Comparison of ENCODE assay signal across 20 cellular contexts in genomic region chr1:229282295-229282823, GRCh38. TPM values are rescaled to one million over a fixed set of nuclear protein-coding genes. Genes with fewer than 3 reads are reported as not detected.
DNase-seq lines count a peak whose midpoint lies in the region; ATAC-seq, FAIRE-seq and TF ChIP-seq lines count a peak whose summit lies in the region.
"Had no signal": no experiment of that assay in that cellular context is flagged by ENCODE, and none has a peak within 500 bp of the region (broad histone marks: within the 10 kb centered on the region; RNA-seq: fewer than 3 reads in every experiment).

No MANE protein-coding gene starts in this region.

- H4K20me1 ChIP-seq in K562 (replicated peaks; ENCODE audit: control insufficient read depth, insufficient read depth, low read length), result peaks cover 7% of the 10 kb centered on the region

- no peak overlapping the region for H2AFZ ChIP-seq in K562 (ENCODE audit: low read depth, low read length)

- peak overlapping the region; percentile 40 for H3K27ac Mint-ChIP-seq in Caco-2 (ENCODE audit: unreplicated experiment)
- H3K27ac Mint-ChIP-seq in progenitor cell of endocrine pancreas, result peak overlapping the region; percentile 29
- H3K27ac Mint-ChIP-seq: CD4-positive, CD25-positive, alpha-beta regulatory T cell had no signal

- H3K9me3 Mint-ChIP-seq in Caco-2 (ENCODE audit: unreplicated experiment) (no peaks in the 10 kb centered on the region), progenitor cell of endocrine pancreas (ENCODE audit: low read depth) (no peaks in the 10 kb centered on the region)

- peaks cover 84% of the 10 kb centered on the region for H3K79me2 ChIP-seq in K562 (ENCODE audit: control insufficient read depth, insufficient read depth, low read length)

- H3K9ac ChIP-seq in K562 (ENCODE audit: insufficient read depth in 1 of 2, low read depth in 2 of 2, low read length in 2 of 2), result no peak overlapping the region
- H3K9ac ChIP-seq: BLaER1, KMS-11 had no signal

- no peak for TF ChIP-seq POLR2A in K562 (conservative IDR thresholded peaks at IDR 0.05)

- peak; percentile 26 for FAIRE-seq in GM19239 (lab: Jason Lieb, UNC)
- FAIRE-seq in K562 (lab: Jason Lieb, UNC), result no peak
- FAIRE-seq: H1 had no signal

- TF ChIP-seq CTCF in Caco-2 (IDR thresholded peaks at IDR 0.05; ENCODE audit: insufficient read depth in 1 of 2, low read depth in 1 of 2, low read length in 1 of 2, severe bottlenecking in 1 of 2, unreplicated experiment in 1 of 2), result no peak
- no peak for TF ChIP-seq CTCF in K562 (IDR thresholded peaks at IDR 0.05 in 2 of 3, conservative IDR thresholded peaks at IDR 0.05 in 1 of 3; ENCODE audit: insufficient read depth in 2 of 3, low read depth in 1 of 3, low read length in 3 of 3)
- TF ChIP-seq CTCF in progenitor cell of endocrine pancreas (IDR thresholded peaks at IDR 0.05; ENCODE audit: unreplicated experiment), result no peak

- H3K4me1 Mint-ChIP-seq in Caco-2 (ENCODE audit: low read depth, unreplicated experiment) (peaks cover 44% of the 10 kb centered on the region), progenitor cell of endocrine pancreas (ENCODE audit: low read depth) (peaks cover 29% of the 10 kb centered on the region)

- 86% methylated on average over 1 of the region's 1 CpG for WGBS in K562 (ENCODE audit: insufficient coverage, low coverage, missing lambda C conversion rate)

- no peak overlapping the region for H3K27ac ChIP-seq in K562 (ENCODE audit: extremely low read depth, low read depth, low read length)
- H3K27ac ChIP-seq: BLaER1, KMS-11, SJSA1 had no signal

- ATAC-seq in K562 (no peak), GM18519 (IDR thresholded peaks at IDR 0.05; ENCODE audit: low FRiP score, unreplicated experiment) (no peak), HG03571 (IDR thresholded peaks at IDR 0.05; ENCODE audit: unreplicated experiment) (no peak)

- no peak for TF ChIP-seq RAD21 in K562 (CRISPR knock-in tag; conservative IDR thresholded peaks at IDR 0.05 in 1 of 2, IDR thresholded peaks at IDR 0.05 in 1 of 2)

- no peak overlapping the region for H3K4me3 ChIP-seq in Caco-2 (ENCODE audit: low read depth, low read length)
- H3K4me3 ChIP-seq in K562, result no peak overlapping the region
- H3K4me3 ChIP-seq: BLaER1, SJSA1 had no signal

- H3K4me2 ChIP-seq in K562 (ENCODE audit: insufficient read depth, low read length), result no peak overlapping the region
- H3K4me2 ChIP-seq: BLaER1, KMS-11 had no signal

- H3K27me3 Mint-ChIP-seq in Caco-2 (ENCODE audit: insufficient read depth, unreplicated experiment), result no peaks in the 10 kb centered on the region
- no peaks in the 10 kb centered on the region for H3K27me3 Mint-ChIP-seq in progenitor cell of endocrine pancreas
- H3K27me3 Mint-ChIP-seq: CD4-positive, CD25-positive, alpha-beta regulatory T cell had no signal

- peaks cover 2% of the 10 kb centered on the region; the same call in 1 of the 2 replicates for H3K36me3 ChIP-seq in Caco-2 (ENCODE audit: control insufficient read depth, insufficient read depth, low read length)
- peaks cover 1% of the 10 kb centered on the region; the same call in 1 of the 3 replicates for H3K36me3 ChIP-seq in K562 (ENCODE audit: control insufficient read depth, insufficient read depth, low read length)
- H3K36me3 ChIP-seq: BLaER1, SJSA1 had no signal

- CTCF ChIA-PET in Caco-2 (lab: Charles Lee), result no interaction called here
- CTCF ChIA-PET in K562 (lab: Yijun Ruan, JAX; ENCODE audit: low intra/inter-chr PET ratio), result no interaction called here

- H3K27me3 ChIP-seq in Caco-2 (replicated peaks; ENCODE audit: control insufficient read depth, insufficient read depth, low read length), result no peaks in the 10 kb centered on the region
- H3K27me3 ChIP-seq in K562 (ENCODE audit: control insufficient read depth in 2 of 2, insufficient read depth in 2 of 2, low read length in 2 of 2), result no peaks in the 10 kb centered on the region
- H3K27me3 ChIP-seq: BLaER1, SJSA1 had no signal

- peaks cover 25% of the 10 kb centered on the region for H3K4me1 ChIP-seq in Caco-2
- H3K4me1 ChIP-seq in K562 (replicated peaks in 1 of 2; ENCODE audit: control insufficient read depth in 2 of 2, insufficient read depth in 2 of 2, low read length in 2 of 2), result peaks cover 7 to 36% of the 10 kb centered on the region in 2 experiments
- H3K4me1 ChIP-seq: BLaER1 had no signal

- H3K9me1 ChIP-seq in K562 (ENCODE audit: control insufficient read depth, insufficient read depth, low read length), result no peaks in the 10 kb centered on the region

- DNase-seq in Caco-2, result no peak
- DNase-seq in GM19239 (ENCODE audit: insufficient read length, low spot score), result no peak
- DNase-seq in K562 (ENCODE audit: extremely low read depth in 1 of 4, low spot score in 3 of 4), result no peak
- no peak for DNase-seq in progenitor cell of endocrine pancreas (ENCODE audit: low spot score, unreplicated experiment)
- no peak for DNase-seq in glomerular visceral epithelial cell (ENCODE audit: extremely low spot score)
- DNase-seq: CD4-positive, CD25-positive, alpha-beta regulatory T cell; DMS53; MM.1S; NCI-H2029; NCI-H446; NCI-H524 treated with DMSO at 0.1 percent for 48 hours; NCI-H82; Right ventricle myocardium superior; RPMI8226 had no signal

- H3K9me3 ChIP-seq in Caco-2 (no peaks in the 10 kb centered on the region), K562 (replicated peaks; ENCODE audit: control insufficient read depth, insufficient read depth, low read depth, low read length) (no peaks in the 10 kb centered on the region)
- H3K9me3 ChIP-seq: BLaER1, SJSA1 had no signal

- POLR2A ChIA-PET in Caco-2 (lab: Charles Lee) (no interaction called here), K562 (lab: Yijun Ruan, JAX) (interaction anchor here (0.6 to 1.0 kb wide), 3 partner anchors 12 to 186 kb away, joined by 3 to 4 read pairs (median 3); no protein-coding TSS in a partner anchor)

- TF ChIP-seq EP300 in K562 (IDR thresholded peaks at IDR 0.05; ENCODE audit: low read length), result no peak

- H3K36me3 Mint-ChIP-seq in Caco-2 (ENCODE audit: insufficient read depth, unreplicated experiment), result peaks cover 25% of the 10 kb centered on the region
- H3K36me3 Mint-ChIP-seq in progenitor cell of endocrine pancreas (ENCODE audit: insufficient read depth), result no peaks in the 10 kb centered on the region

- in situ Hi-C loops in K562 (cut with MboI), result no loop called here

- intact Hi-C loops in Caco-2 (cut with micrococcal nuclease; ENCODE audit: unreplicated experiment), result no loop called here
- intact Hi-C loops in K562 (cut with micrococcal nuclease), result no loop called here

- no TSS peak for BruUV-seq in Caco-2 (replicated peaks; lab: Mats Ljungman, UMichigan)
- no TSS peak for BruUV-seq in K562 (replicated peaks; lab: Mats Ljungman, UMichigan)

- H3K4me3 Mint-ChIP-seq in Caco-2 (ENCODE audit: unreplicated experiment), result no peak overlapping the region
- no peak overlapping the region for H3K4me3 Mint-ChIP-seq in progenitor cell of endocrine pancreas (ENCODE audit: low read depth)

TF ChIP-seq in K562, 482 proteins besides CTCF, POLR2A, EP300 and RAD21 (continues in another document):
- TF ChIP-seq REST (CRISPR knock-in tag; IDR thresholded peaks at IDR 0.05; ENCODE audit: low read depth), result no peak

RNA-seq across cellular contexts. Expression of gene RAB4A, which starts 11.4 kb away (rescaled TPM):
- 98.9 and 111 TPM in 2 replicates for total RNA-seq in Caco-2 (2022)
- 13.9 and 34.5 TPM in 2 replicates for total RNA-seq in K562 (2011; cell fraction: chromatin; rRNA removed; ENCODE audit: low replicate concordance)
- total RNA-seq in K562 (2011; cell fraction: nucleolus; rRNA removed), result 7.4 and 7.8 TPM in 2 replicates
- 17.1 and 34.4 TPM in 2 replicates for total RNA-seq in K562 (2011; cell fraction: nucleoplasm; rRNA removed)
- total RNA-seq in K562 (2014; rRNA removed), result 33.4 and 58.5 TPM in 2 replicates
- 23.9 and 28.3 TPM in 2 replicates for total RNA-seq in K562 (2014; rRNA removed; fragmentation: Illumina TruSeq; extraction: Trizol)
- total RNA-seq in K562 (2015; rRNA removed; fragmentation: Illumina TruSeq; extraction: Trizol), result 21.9 and 23.2 TPM in 2 replicates
- total RNA-seq in K562 (2021), result 61.0 and 68.3 TPM in 2 replicates
- 33.8 and 35.1 TPM in 2 replicates for polyA plus RNA-seq in K562 (2011; rRNA removed)
- polyA plus RNA-seq in K562 (2011; cell fraction: cytosol; rRNA removed), result 11.7 and 19.5 TPM in 2 replicates
- 13.1 and 14.0 TPM in 2 replicates for polyA plus RNA-seq in K562 (2011; cell fraction: nucleus; rRNA removed)
- polyA plus RNA-seq in K562 (2012), result 29.8 and 40.1 TPM in 2 replicates
- 20.9 and 26.7 TPM in 2 replicates for polyA plus RNA-seq in K562 (2014; fragmentation: Illumina TruSeq; extraction: Trizol)
- polyA plus RNA-seq in K562 (2014; fragmentation: Nextera tagmentation; extraction: Ambion mirVana), result 1 to 10 TPM; 8.3 to 9.7 TPM
- 36.0 and 55.2 TPM in 2 replicates for polyA plus RNA-seq in K562 (2014; rRNA removed)
- polyA minus RNA-seq in K562 (2011; rRNA and poly(A)+ RNA removed), result 13.8 and 18.0 TPM in 2 replicates
- polyA minus RNA-seq in K562 (2011; cell fraction: cytosol; rRNA and poly(A)+ RNA removed), result 7.9 and 8.5 TPM in 2 replicates
- polyA minus RNA-seq in K562 (2011; cell fraction: nucleus; rRNA and poly(A)+ RNA removed), result 10.8 and 11.4 TPM in 2 replicates
- total RNA-seq in progenitor cell of endocrine pancreas, result 127 and 130 TPM in 2 replicates
